Comparison of ENCODE assay signal across 15 cellular contexts in the genomic region with DNA sequence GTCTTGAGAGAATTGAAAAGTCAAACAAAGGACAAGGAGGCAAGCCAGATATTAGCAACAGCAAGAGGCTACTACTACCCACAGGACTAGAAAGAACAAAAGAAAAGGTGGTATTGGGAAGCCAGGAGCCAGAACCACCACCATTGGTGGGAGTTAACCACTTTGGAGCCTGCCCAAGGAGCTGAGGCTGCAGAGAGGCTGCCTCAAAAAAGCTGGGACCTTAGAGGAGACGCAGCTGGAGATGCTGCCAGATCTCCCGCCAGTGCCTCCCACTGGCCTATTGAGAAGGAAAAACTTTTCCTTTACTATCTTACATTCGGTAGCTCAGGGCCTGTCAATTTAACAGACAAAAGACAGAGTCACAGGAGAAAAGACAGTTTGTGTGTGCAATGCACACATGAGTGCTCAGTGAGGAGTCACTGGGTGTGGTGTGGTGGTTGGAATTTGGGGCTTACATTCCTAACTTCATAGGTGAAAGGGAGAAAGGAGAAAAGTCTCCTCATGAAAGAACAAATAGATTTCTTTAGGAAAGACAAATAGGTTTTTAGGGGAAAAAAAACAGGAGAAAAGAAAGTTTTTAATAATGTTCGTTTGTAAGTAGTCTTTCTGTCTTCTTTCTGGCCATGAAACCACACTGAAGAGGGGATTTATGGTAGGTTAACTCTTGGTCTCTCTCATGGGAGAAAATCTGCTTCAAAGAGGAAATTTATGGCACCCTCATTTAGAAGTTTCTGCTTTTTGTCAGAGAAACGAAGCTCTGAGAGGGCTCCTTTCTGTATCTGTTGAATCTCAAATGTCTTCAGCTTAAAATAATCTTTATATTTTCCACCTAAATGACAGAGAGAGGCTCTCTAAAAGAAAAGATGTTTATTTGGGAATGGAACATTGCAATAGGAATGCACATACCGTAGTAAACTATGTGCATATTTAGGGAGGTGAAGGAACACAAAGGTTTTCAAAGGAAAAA. TPM values are rescaled to one million over a fixed set of nuclear protein-coding genes. Genes with fewer than 3 reads are reported as not detected.
DNase-seq lines count a peak whose midpoint lies in the region; TF ChIP-seq lines count a peak whose summit lies in the region.
"Had no signal": no experiment of that assay in that cellular context is flagged by ENCODE, and none has a peak within 500 bp of the region (broad histone marks: within the 10 kb centered on the region; RNA-seq: fewer than 3 reads in every experiment).

No MANE protein-coding gene starts in this region.

- DNase-seq in ACHN (peak; percentile 12), H9 (peak; percentile 41), astrocyte of the hippocampus (ENCODE audit: low read depth, low spot score) (peak; percentile 15), kidney glomerular epithelial cell (lab: John Stamatoyannopoulos, UW) (peak; percentile 50), NOMO-1 treated with dmso at 0.1 percent for 144 hours (lab: John Stamatoyannopoulos, UW; ENCODE audit: unreplicated experiment) (no peak), suprapubic skin (ENCODE audit: low spot score in 2 of 2) (no peak), NCI-H1105 (lab: John Stamatoyannopoulos, UW) (no peak), SK-N-DZ (ENCODE audit: low spot score) (no peak)
- DNase-seq: esophagus squamous epithelium; mucosa of descending colon; NCI-H2029; retina; stimulated activated naive B cell treated with anti-CD40 and anti-IgM and Interleukin-4, amounts not matched to agents 10 μg/mL and 1 μg/mL and 100 μg/mL, for 72 hours had no signal

- H2BK12ac ChIP-seq in H9 (ENCODE audit: insufficient read length, low read depth, low read length), result no peak overlapping the region

- H3K23ac ChIP-seq in H9 (ENCODE audit: insufficient read length, low read depth, low read length), result no peak overlapping the region

- H3K14ac ChIP-seq in H9 (ENCODE audit: insufficient read depth, low read length), result no peak overlapping the region

- no peak overlapping the region for H3K56ac ChIP-seq in H9 (ENCODE audit: insufficient read length, low read depth, low read length)

- no peak overlapping the region for H2BK5ac ChIP-seq in H9 (ENCODE audit: insufficient read length, low read length)

- no peak overlapping the region for H3K4me3 ChIP-seq in suprapubic skin
- H3K4me3 ChIP-seq: esophagus squamous epithelium, mucosa of descending colon had no signal

- TF ChIP-seq CTCF in H9 (conservative IDR thresholded peaks at IDR 0.05) (peak; percentile 38; the same call in 2 of the 3 replicates), suprapubic skin (IDR thresholded peaks at IDR 0.05) (no peak)

- no peak overlapping the region for H2AFZ ChIP-seq in H9 (ENCODE audit: low read length)

- peaks cover 0 to 3% of the 10 kb centered on the region in 2 experiments; a peak in 3 of 5 replicates for H3K9me3 Mint-ChIP-seq in H9
- H3K9me3 Mint-ChIP-seq: central memory CD8-positive, alpha-beta T cell; T-cell had no signal

- no peak for TF ChIP-seq EP300 in suprapubic skin (IDR thresholded peaks at IDR 0.05)

- H3K9ac ChIP-seq in H9 (ENCODE audit: extremely low read depth, insufficient read length, low read length), result no peak overlapping the region

- H3K79me1 ChIP-seq in H9 (ENCODE audit: insufficient read depth, low read depth, low read length, poor library complexity, severe bottlenecking), result no peaks in the 10 kb centered on the region

- no peaks in the 10 kb centered on the region for H3K36me3 ChIP-seq in suprapubic skin
- H3K36me3 ChIP-seq: esophagus squamous epithelium had no signal

- no peak overlapping the region for H4K8ac ChIP-seq in H9 (replicated peaks; ENCODE audit: insufficient read length, low read depth, low read length)

- no peak overlapping the region for H3K4me2 ChIP-seq in H9 (ENCODE audit: insufficient read depth, insufficient read length, low read length)

- H3K4me1 Mint-ChIP-seq in H9, result peaks cover 33 to 42% of the 10 kb centered on the region in 2 experiments

- H3T11ph ChIP-seq in H9 (ENCODE audit: low read length), result no peak overlapping the region

- H3K27me3 Mint-ChIP-seq in H9 (ENCODE audit: low read depth), result peaks cover 70% of the 10 kb centered on the region
- H3K27me3 Mint-ChIP-seq: central memory CD8-positive, alpha-beta T cell; stimulated activated naive B cell treated with anti-CD40 and anti-IgM and Interleukin-4, amounts not matched to agents 10 μg/mL and 1 μg/mL and 100 μg/mL, for 72 hours; T-cell had no signal

- peaks cover 0 to 2% (median 0%) of the 10 kb centered on the region in 3 experiments; a peak in 1 of 7 replicates for H3K36me3 Mint-ChIP-seq in H9 (ENCODE audit: insufficient read depth in 1 of 3, low read depth in 3 of 3)
- H3K36me3 Mint-ChIP-seq: T-cell had no signal

- no peak overlapping the region for H4K5ac ChIP-seq in H9 (ENCODE audit: insufficient read length, low read depth, low read length)

- H3K4me3 Mint-ChIP-seq in H9, result no peak overlapping the region
- H3K4me3 Mint-ChIP-seq: central memory CD8-positive, alpha-beta T cell; stimulated activated naive B cell treated with anti-CD40 and anti-IgM and Interleukin-4, amounts not matched to agents 10 μg/mL and 1 μg/mL and 100 μg/mL, for 72 hours; T-cell had no signal

- no peaks in the 10 kb centered on the region for H4K20me1 ChIP-seq in H9 (ENCODE audit: control insufficient read depth, insufficient read depth, insufficient read length)

- in situ Hi-C loops in ACHN (cut with HindIII; ENCODE audit: low pct_ligation_motif_present, low pct_unique_long_range_greater_than_20kb, low sequenced_read_pairs), result no loop called here

- no peaks in the 10 kb centered on the region for H3K23me2 ChIP-seq in H9 (ENCODE audit: insufficient read length, low read depth, low read length, poor library complexity, severe bottlenecking)

- peak overlapping the region in 1 of 3 experiments; percentile 13; a peak in 2 of 7 replicates for H3K27ac Mint-ChIP-seq in H9
- H3K27ac Mint-ChIP-seq: stimulated activated naive B cell treated with anti-CD40 and anti-IgM and Interleukin-4, amounts not matched to agents 10 μg/mL and 1 μg/mL and 100 μg/mL, for 72 hours had no signal

- H2AK5ac ChIP-seq in H9 (ENCODE audit: insufficient read length, low read length), result no peak overlapping the region

- no CpG with 5 or more reads among the region's 6 CpGs for WGBS in H9 (ENCODE audit: extremely low coverage, insufficient read length, low lambda C conversion rate)
- WGBS in suprapubic skin, result 59% methylated on average over 6 of the region's 6 CpGs

- no peak overlapping the region for H3K18ac ChIP-seq in H9 (ENCODE audit: insufficient read length, low read depth, low read length)

- no peak overlapping the region for H3K4ac ChIP-seq in H9 (ENCODE audit: low read depth, low read length)

- no peak overlapping the region for H3K27ac ChIP-seq in H9 (ENCODE audit: insufficient read length, low read depth, low read length)
- H3K27ac ChIP-seq in suprapubic skin, result no peak overlapping the region
- H3K27ac ChIP-seq: esophagus squamous epithelium had no signal

- peaks cover 3% of the 10 kb centered on the region; the same call in 1 of the 2 replicates for H3K4me1 ChIP-seq in H9 (ENCODE audit: insufficient read depth, low read length)
- peaks cover 3% of the 10 kb centered on the region for H3K4me1 ChIP-seq in suprapubic skin
- H3K4me1 ChIP-seq: esophagus squamous epithelium had no signal

- H3K27me3 ChIP-seq in H9 (ENCODE audit: insufficient read depth, low read length) (peaks cover 15% of the 10 kb centered on the region), suprapubic skin (no peaks in the 10 kb centered on the region)
- H3K27me3 ChIP-seq: esophagus squamous epithelium had no signal

- no peaks in the 10 kb centered on the region for H3K9me3 ChIP-seq in H9 (ENCODE audit: control insufficient read depth, low read depth, low read length)
- no peaks in the 10 kb centered on the region for H3K9me3 ChIP-seq in suprapubic skin
- H3K9me3 ChIP-seq: esophagus squamous epithelium, mucosa of descending colon had no signal

- H2BK20ac ChIP-seq in H9 (ENCODE audit: low read depth, low read length, poor library complexity, severe bottlenecking), result no peak overlapping the region

- H4K91ac ChIP-seq in H9 (ENCODE audit: insufficient read length, low read depth, low read length), result no peak overlapping the region

- H3K79me2 ChIP-seq in H9 (ENCODE audit: insufficient read depth, low read length), result no peaks in the 10 kb centered on the region

- TF ChIP-seq POLR2A in suprapubic skin (IDR thresholded peaks at IDR 0.05), result no peak

- H2BK120ac ChIP-seq in H9 (ENCODE audit: low read depth, low read length, poor library complexity, severe bottlenecking), result no peak overlapping the region

- no peak overlapping the region for H2BK15ac ChIP-seq in H9 (ENCODE audit: low read depth, low read length)

RNA-seq across cellular contexts. Expression of gene HPSE, which starts 52.6 kb away (rescaled TPM):
- total RNA-seq in H9 (2021) (1.5 and 2.0 TPM in 2 replicates), suprapubic skin (10 to 100 TPM in 1 of 4 donors, 1 to 10 TPM in 3; 4.8 to 10.6 (median 9.3) TPM)
- 0.54 TPM in 1 of 2 replicates, not detected in the other for polyA plus RNA-seq in SK-N-DZ (2014; cell fraction: cytosol; rRNA removed)
- 0.09 TPM in 1 of 2 replicates, not detected in the other for polyA plus RNA-seq in SK-N-DZ (2014; cell fraction: nucleus; rRNA removed)

Comparison
In these comparisons a context has a peak if more than half of its experiments do, and no peak if none do; other contexts are left out.
1. DNase-seq: peak in ACHN (single experiment), H9 (single experiment), astrocyte of the hippocampus (single experiment) and kidney glomerular epithelial cell (single experiment); none in NOMO-1 treated with dmso at 0.1 percent for 144 hours (single experiment), suprapubic skin (0 of 2), NCI-H1105 (single experiment) and SK-N-DZ (single experiment).